ENCODE assay signal across 16 cellular contexts in genomic region chr12:108787539-108787938, GRCh38.
"Had no signal": no experiment of that assay in that cellular context is flagged by ENCODE, and none has a peak within 500 bp of the region (broad histone marks: within the 10 kb centered on the region; RNA-seq: fewer than 3 reads in every experiment).

No MANE protein-coding gene starts in this region.

- H3K27ac Mint-ChIP-seq: activated CD4-positive, alpha-beta T cell treated with anti-CD3 and anti-CD28 coated beads for 36 hours; activated naive CD8-positive, alpha-beta T cell treated with anti-CD3 and anti-CD28 coated beads, Interleukin-2, amount 10 ng/mL, durations not matched to agents 7 days and 5 days; activated T-helper 1 cell treated with anti-CD3 and anti-CD28 coated beads, Interleukin-12 subunit alpha, Interleukin-12 subunit beta, Interleukin-2, Interleukin-4 antibody, amounts not matched to agents 30 ng/mL and 10 ng/mL and 1 ng/mL, durations not matched to agents 14 hours and 24 hours and 36 hours; T-cell had no signal

- H3K27ac ChIP-seq: hepatocyte had no signal

- H3K9me3 ChIP-seq: SK-N-SH had no signal

- H3K27me3 Mint-ChIP-seq: activated CD4-positive, alpha-beta T cell treated with anti-CD3 and anti-CD28 coated beads for 36 hours; activated naive CD8-positive, alpha-beta T cell treated with anti-CD3 and anti-CD28 coated beads, Interleukin-2, amount 10 ng/mL, durations not matched to agents 7 days and 5 days; naive B cell; T-cell had no signal

- H3K4me3 Mint-ChIP-seq: activated CD4-positive, alpha-beta T cell treated with anti-CD3 and anti-CD28 coated beads for 36 hours; activated naive CD8-positive, alpha-beta T cell treated with anti-CD3 and anti-CD28 coated beads, Interleukin-2, amount 10 ng/mL, durations not matched to agents 7 days and 5 days; activated T-helper 1 cell treated with anti-CD3 and anti-CD28 coated beads, Interleukin-12 subunit alpha, Interleukin-12 subunit beta, Interleukin-2, Interleukin-4 antibody, amounts not matched to agents 30 ng/mL and 10 ng/mL and 1 ng/mL, durations not matched to agents 14 hours and 24 hours and 36 hours; WTC11 had no signal

- H3K27me3 ChIP-seq: hepatocyte had no signal

- H3K4me3 ChIP-seq: hepatocyte had no signal

- H3K4me1 Mint-ChIP-seq: activated CD4-positive, alpha-beta T cell treated with anti-CD3 and anti-CD28 coated beads for 36 hours; activated naive CD8-positive, alpha-beta T cell treated with anti-CD3 and anti-CD28 coated beads, Interleukin-2, amount 10 ng/mL, durations not matched to agents 7 days and 5 days; T-cell had no signal

- H3K9me3 Mint-ChIP-seq: activated naive CD8-positive, alpha-beta T cell treated with anti-CD3 and anti-CD28 coated beads, Interleukin-2, amount 10 ng/mL, durations not matched to agents 7 days and 5 days; activated T-helper 1 cell treated with anti-CD3 and anti-CD28 coated beads, Interleukin-12 subunit alpha, Interleukin-12 subunit beta, Interleukin-2, Interleukin-4 antibody, amounts not matched to agents 30 ng/mL and 10 ng/mL and 1 ng/mL, durations not matched to agents 14 hours and 24 hours and 36 hours; naive B cell; T-cell; WTC11 had no signal

- DNase-seq: activated CD4-positive, alpha-beta T cell treated with anti-CD3 and anti-CD28 coated beads for 36 hours; activated CD4-positive, alpha-beta T cell treated with anti-CD3 and anti-CD28 coated beads, Interleukin-2, amount 50 U/mL, for 48 hours; activated naive CD8-positive, alpha-beta T cell treated with anti-CD3 and anti-CD28 coated beads, Interleukin-2, amount 10 ng/mL, durations not matched to agents 7 days and 5 days; activated T-cell treated with anti-CD3 and anti-CD28 coated beads for 4 hours; effector CD4-positive, alpha-beta T cell; left colon; naive B cell; SK-N-SH; stimulated activated CD4-positive, alpha-beta T cell treated with anti-CD3 and anti-CD28 coated beads, Interleukin-2, amount 100 ng/mL, for 24 hours; stimulated activated naive CD8-positive, alpha-beta T cell treated with anti-CD3 and anti-CD28 coated beads, Interleukin-15, Interleukin-2, amounts not matched to agents 100 U/mL and 50 U/mL, for 24 hours; T-cell; trophoblast cell had no signal

- ATAC-seq: activated CD4-positive, alpha-beta T cell treated with anti-CD3 and anti-CD28 coated beads for 36 hours; esophagus mucosa; left colon; stimulated activated naive CD8-positive, alpha-beta T cell treated with anti-CD3 and anti-CD28 coated beads, Interleukin-15, Interleukin-2, amounts not matched to agents 100 U/mL and 50 U/mL, for 24 hours; T-cell; WTC11 had no signal
